22 cellular contexts compared by ENCODE assay signal in the genomic region with DNA sequence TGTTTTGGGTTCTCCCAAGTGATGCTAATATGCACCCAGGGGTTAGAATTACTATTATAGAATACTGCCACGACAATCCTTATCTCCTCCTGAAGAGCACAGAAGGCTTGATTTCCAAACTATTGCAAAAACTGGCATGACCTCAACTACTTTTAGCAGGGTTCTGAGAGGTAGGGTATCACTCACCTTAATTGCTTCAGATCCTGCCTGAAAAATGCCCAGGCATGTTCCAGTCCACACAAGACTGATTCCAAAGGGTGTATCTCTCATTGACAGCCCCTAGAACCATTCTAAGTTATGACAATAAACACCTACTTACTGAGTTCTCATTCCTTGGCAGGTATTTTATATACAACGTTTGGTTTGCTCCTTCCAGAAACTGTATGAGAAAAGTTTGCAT.
"Had no signal": no experiment of that assay in that cellular context is flagged by ENCODE, and none has a peak within 500 bp of the region (broad histone marks: within the 10 kb centered on the region; RNA-seq: fewer than 3 reads in every experiment).

No MANE protein-coding gene starts in this region.

- H3K27me3 ChIP-seq: esophagus squamous epithelium, left lung, right atrium auricular region, sigmoid colon, testis, tibial artery had no signal

- FAIRE-seq: colon, frontal cortex, urothelium cell line had no signal

- DNase-seq: effector CD8-positive, alpha-beta T cell; endodermal cell; erythroblast; esophagus squamous epithelium; head of caudate nucleus; left cardiac atrium; left lung; naive thymus-derived CD8-positive, alpha-beta T cell; nephron progenitor cell; nucleus accumbens; sigmoid colon; stimulated activated CD4-positive, alpha-beta T cell treated with anti-CD3 and anti-CD28 coated beads, Interleukin-4, amount 100 ng/mL, for 4 hours; stimulated activated naive CD8-positive, alpha-beta T cell treated with anti-CD3 and anti-CD28 coated beads, Interleukin-15, Interleukin-2, amounts not matched to agents 100 U/mL and 50 U/mL, for 24 hours; substantia nigra; testis; tibial artery had no signal

- ATAC-seq: left cardiac atrium; left lung; naive thymus-derived CD8-positive, alpha-beta T cell; stimulated activated memory B cell treated with anti-CD40 and anti-IgM and Interleukin-4, amounts not matched to agents 10 μg/mL and 1 μg/mL and 100 μg/mL, for 72 hours; stimulated activated naive CD8-positive, alpha-beta T cell treated with anti-CD3 and anti-CD28 coated beads, Interleukin-15, Interleukin-2, amounts not matched to agents 100 U/mL and 50 U/mL, for 24 hours had no signal

- H3K4me3 ChIP-seq: esophagus squamous epithelium, left lung, prostate gland, right atrium auricular region, sigmoid colon, testis, tibial artery had no signal

- H3K4me1 ChIP-seq: prostate gland had no signal

- H3K36me3 ChIP-seq: esophagus squamous epithelium, left lung, prostate gland, right atrium auricular region, sigmoid colon, tibial artery had no signal

- H3K27ac ChIP-seq: left lung, prostate gland, right atrium auricular region, sigmoid colon, testis, tibial artery had no signal
